30 cellular contexts compared by ENCODE assay signal in genomic region chr14:24192933-24193332, GRCh38. TPM values are rescaled to one million over a fixed set of nuclear protein-coding genes. Genes with fewer than 3 reads are reported as not detected.
DNase-seq lines count a peak whose midpoint lies in the region; ATAC-seq and TF ChIP-seq lines count a peak whose summit lies in the region.
"Had no signal": no experiment of that assay in that cellular context is flagged by ENCODE, and none has a peak within 500 bp of the region (broad histone marks: within the 10 kb centered on the region; RNA-seq: fewer than 3 reads in every experiment).

No MANE protein-coding gene starts in this region.

- H3K36me3 ChIP-seq in BE2C (peaks cover 14% of the 10 kb centered on the region), WERI-Rb-1 (peaks cover 36% of the 10 kb centered on the region)

- no peak overlapping the region for H3K27ac ChIP-seq in CD4-positive, alpha-beta T cell (ENCODE audit: low read depth, low read length)
- no peak overlapping the region for H3K27ac ChIP-seq in WERI-Rb-1
- H3K27ac ChIP-seq: gastroesophageal sphincter, left lung, parathyroid adenoma, upper lobe of left lung had no signal

- peak overlapping the region; percentile 15 for H3K4me3 Mint-ChIP-seq in activated CD8-positive, alpha-beta T cell treated with anti-CD3 and anti-CD28 coated beads, Interleukin-2, amount 10 ng/mL, durations not matched to agents 7 days and 5 days
- no peak overlapping the region for H3K4me3 Mint-ChIP-seq in activated CD8-positive, alpha-beta T cell treated with anti-CD3 and anti-CD28 coated beads for 36 hours
- peak overlapping the region; percentile 76 for H3K4me3 Mint-ChIP-seq in CD4-positive, alpha-beta T cell
- peak overlapping the region; percentile 13 for H3K4me3 Mint-ChIP-seq in activated T-helper 2 cell treated with anti-CD3 and anti-CD28 coated beads, Interferon-gamma antibody, Interleukin-2, Interleukin-4, amounts not matched to agents 10 μg/mL and 5 μg/mL and 100 μg/mL, durations not matched to agents 14 hours and 24 hours and 36 hours (ENCODE audit: low read depth)
- peak overlapping the region in 6 of 10 donors; percentile 23 to 60 (median 40) for H3K4me3 Mint-ChIP-seq in naive thymus-derived CD8-positive, alpha-beta T cell

- H3K36me3 Mint-ChIP-seq in activated CD8-positive, alpha-beta T cell treated with anti-CD3 and anti-CD28 coated beads, Interleukin-2, amount 10 ng/mL, durations not matched to agents 7 days and 5 days (ENCODE audit: low read depth): peaks cover 51% of the 10 kb centered on the region
- peaks cover 38% of the 10 kb centered on the region for H3K36me3 Mint-ChIP-seq in activated CD8-positive, alpha-beta T cell treated with anti-CD3 and anti-CD28 coated beads for 36 hours (ENCODE audit: low read depth)
- peaks cover 62% of the 10 kb centered on the region for H3K36me3 Mint-ChIP-seq in CD4-positive, alpha-beta T cell (ENCODE audit: low read depth)
- peaks cover 41% of the 10 kb centered on the region for H3K36me3 Mint-ChIP-seq in activated T-helper 2 cell treated with anti-CD3 and anti-CD28 coated beads, Interferon-gamma antibody, Interleukin-2, Interleukin-4, amounts not matched to agents 10 μg/mL and 5 μg/mL and 100 μg/mL, durations not matched to agents 14 hours and 24 hours and 36 hours (ENCODE audit: low read depth)
- peaks cover 0 to 20% (median 7%) of the 10 kb centered on the region in 3 donors for H3K36me3 Mint-ChIP-seq in naive thymus-derived CD8-positive, alpha-beta T cell

- H3K9me3 Mint-ChIP-seq in activated CD8-positive, alpha-beta T cell treated with anti-CD3 and anti-CD28 coated beads, Interleukin-2, amount 10 ng/mL, durations not matched to agents 7 days and 5 days (ENCODE audit: insufficient read depth): no peaks in the 10 kb centered on the region
- no peaks in the 10 kb centered on the region for H3K9me3 Mint-ChIP-seq in activated CD8-positive, alpha-beta T cell treated with anti-CD3 and anti-CD28 coated beads for 36 hours
- H3K9me3 Mint-ChIP-seq in CD4-positive, alpha-beta T cell: no peaks in the 10 kb centered on the region
- no peaks in the 10 kb centered on the region for H3K9me3 Mint-ChIP-seq in activated T-helper 2 cell treated with anti-CD3 and anti-CD28 coated beads, Interferon-gamma antibody, Interleukin-2, Interleukin-4, amounts not matched to agents 10 μg/mL and 5 μg/mL and 100 μg/mL, durations not matched to agents 14 hours and 24 hours and 36 hours
- H3K9me3 Mint-ChIP-seq in naive thymus-derived CD8-positive, alpha-beta T cell: no peaks in the 10 kb centered on the region
- H3K9me3 Mint-ChIP-seq: activated T-helper 17 cell treated with anti-CD3 and anti-CD28 coated beads, Interleukin-2, amount 50 U/mL, for 72 hours; T-cell had no signal

- peak overlapping the region; percentile 20 for H3K27ac Mint-ChIP-seq in activated CD8-positive, alpha-beta T cell treated with anti-CD3 and anti-CD28 coated beads, Interleukin-2, amount 10 ng/mL, durations not matched to agents 7 days and 5 days
- H3K27ac Mint-ChIP-seq in activated CD8-positive, alpha-beta T cell treated with anti-CD3 and anti-CD28 coated beads for 36 hours: no peak overlapping the region
- H3K27ac Mint-ChIP-seq in CD4-positive, alpha-beta T cell: peak overlapping the region; percentile 77
- H3K27ac Mint-ChIP-seq in activated T-helper 2 cell treated with anti-CD3 and anti-CD28 coated beads, Interferon-gamma antibody, Interleukin-2, Interleukin-4, amounts not matched to agents 10 μg/mL and 5 μg/mL and 100 μg/mL, durations not matched to agents 14 hours and 24 hours and 36 hours: peak overlapping the region; percentile 17
- peak overlapping the region in 8 of 10 donors; percentile 29 to 92 (median 64) for H3K27ac Mint-ChIP-seq in naive thymus-derived CD8-positive, alpha-beta T cell

- H3K9me3 ChIP-seq in CD4-positive, alpha-beta T cell (ENCODE audit: control insufficient read depth, low read length): no peaks in the 10 kb centered on the region
- H3K9me3 ChIP-seq in BE2C (no peaks in the 10 kb centered on the region), WERI-Rb-1 (ENCODE audit: severe bottlenecking) (no peaks in the 10 kb centered on the region)
- H3K9me3 ChIP-seq: gastroesophageal sphincter, left lung, upper lobe of left lung had no signal

- POLR2A ChIA-PET in activated CD8-positive, alpha-beta T cell treated with anti-CD3 and anti-CD28 coated beads, Interleukin-2, amount 10 ng/mL, durations not matched to agents 7 days and 5 days (lab: Charles Lee): interaction anchor here (4.3 kb wide), 1 partner anchor 20 kb away, joined by 87 read pairs; the partner anchor contains the start of genes CHMP4A and MDP1
- POLR2A ChIA-PET in activated CD8-positive, alpha-beta T cell treated with anti-CD3 and anti-CD28 coated beads for 36 hours (lab: Charles Lee): interaction anchor here (1.2 to 2.1 kb wide), 3 partner anchors 47 to 98 kb away, joined by 4 to 5 read pairs (median 4); partner anchors contain the start of gene PSME2
- POLR2A ChIA-PET in CD4-positive, alpha-beta T cell (lab: Charles Lee): no interaction called here
- POLR2A ChIA-PET in naive thymus-derived CD8-positive, alpha-beta T cell (lab: Charles Lee): interaction anchor here (3.5 kb wide), 1 partner anchor 52 kb away, joined by 10 read pairs; the partner anchor contains the start of gene EMC9

- intact Hi-C loops in activated CD8-positive, alpha-beta T cell treated with anti-CD3 and anti-CD28 coated beads for 36 hours (cut with micrococcal nuclease): no loop called here
- intact Hi-C loops in CD4-positive, alpha-beta T cell (cut with DNase I, micrococcal nuclease): no loop called here
- intact Hi-C loops in activated T-helper 2 cell treated with anti-CD3 and anti-CD28 coated beads, Interferon-gamma antibody, Interleukin-2, Interleukin-4, amounts not matched to agents 10 μg/mL and 5 μg/mL and 100 μg/mL, durations not matched to agents 14 hours and 24 hours and 36 hours (cut with micrococcal nuclease): no loop called here

- H3K27me3 Mint-ChIP-seq in activated CD8-positive, alpha-beta T cell treated with anti-CD3 and anti-CD28 coated beads, Interleukin-2, amount 10 ng/mL, durations not matched to agents 7 days and 5 days (ENCODE audit: low read depth): no peaks in the 10 kb centered on the region
- no peaks in the 10 kb centered on the region for H3K27me3 Mint-ChIP-seq in activated CD8-positive, alpha-beta T cell treated with anti-CD3 and anti-CD28 coated beads for 36 hours
- no peaks in the 10 kb centered on the region for H3K27me3 Mint-ChIP-seq in CD4-positive, alpha-beta T cell
- H3K27me3 Mint-ChIP-seq in activated T-helper 2 cell treated with anti-CD3 and anti-CD28 coated beads, Interferon-gamma antibody, Interleukin-2, Interleukin-4, amounts not matched to agents 10 μg/mL and 5 μg/mL and 100 μg/mL, durations not matched to agents 14 hours and 24 hours and 36 hours (ENCODE audit: low read depth): no peaks in the 10 kb centered on the region
- H3K27me3 Mint-ChIP-seq in naive thymus-derived CD8-positive, alpha-beta T cell: peaks cover 0 to 2% (median 0%) of the 10 kb centered on the region in 5 donors
- H3K27me3 Mint-ChIP-seq: activated T-helper 17 cell treated with anti-CD3 and anti-CD28 coated beads, Interleukin-2, amount 50 U/mL, for 72 hours; T-cell had no signal

- H3K4me1 Mint-ChIP-seq in activated CD8-positive, alpha-beta T cell treated with anti-CD3 and anti-CD28 coated beads, Interleukin-2, amount 10 ng/mL, durations not matched to agents 7 days and 5 days (ENCODE audit: low read depth): peaks cover 63% of the 10 kb centered on the region
- H3K4me1 Mint-ChIP-seq in activated CD8-positive, alpha-beta T cell treated with anti-CD3 and anti-CD28 coated beads for 36 hours (ENCODE audit: low read depth): peaks cover 47% of the 10 kb centered on the region
- peaks cover 61% of the 10 kb centered on the region for H3K4me1 Mint-ChIP-seq in CD4-positive, alpha-beta T cell (ENCODE audit: low read depth)
- H3K4me1 Mint-ChIP-seq in activated T-helper 2 cell treated with anti-CD3 and anti-CD28 coated beads, Interferon-gamma antibody, Interleukin-2, Interleukin-4, amounts not matched to agents 10 μg/mL and 5 μg/mL and 100 μg/mL, durations not matched to agents 14 hours and 24 hours and 36 hours (ENCODE audit: low read depth): peaks cover 38% of the 10 kb centered on the region
- peaks cover 19 to 71% (median 63%) of the 10 kb centered on the region in 4 donors for H3K4me1 Mint-ChIP-seq in naive thymus-derived CD8-positive, alpha-beta T cell

- TF ChIP-seq CTCF in activated CD8-positive, alpha-beta T cell treated with anti-CD3 and anti-CD28 coated beads for 36 hours (IDR thresholded peaks at IDR 0.05): no peak
- no peak for TF ChIP-seq CTCF in CD4-positive, alpha-beta T cell (IDR thresholded peaks at IDR 0.05)
- no peak for TF ChIP-seq CTCF in BE2C (IDR thresholded peaks at IDR 0.05; ENCODE audit: low read depth, low read length)
- no peak for TF ChIP-seq CTCF in WERI-Rb-1 (IDR thresholded peaks at IDR 0.05; ENCODE audit: low read depth, low read length)

- no peak for ATAC-seq in activated CD8-positive, alpha-beta T cell treated with anti-CD3 and anti-CD28 coated beads, Interleukin-2, amount 10 ng/mL, durations not matched to agents 7 days and 5 days
- ATAC-seq in activated CD8-positive, alpha-beta T cell treated with anti-CD3 and anti-CD28 coated beads for 36 hours: no peak
- ATAC-seq in CD4-positive, alpha-beta T cell (ENCODE audit: poor library complexity): no peak
- ATAC-seq in naive thymus-derived CD8-positive, alpha-beta T cell: no peak
- ATAC-seq: activated T-helper 17 cell treated with anti-CD3 and anti-CD28 coated beads, Interleukin-2, amount 50 U/mL, for 72 hours; gastroesophageal sphincter; HCT116; left lung; T-cell had no signal

- H3K4me3 ChIP-seq in BE2C (ENCODE audit: low read depth, low read length) (no peak overlapping the region), WERI-Rb-1 (ENCODE audit: low read depth, low read length) (no peak overlapping the region)
- H3K4me3 ChIP-seq: gastroesophageal sphincter, left lung, upper lobe of left lung had no signal

- CTCF ChIA-PET in activated CD8-positive, alpha-beta T cell treated with anti-CD3 and anti-CD28 coated beads, Interleukin-2, amount 10 ng/mL, durations not matched to agents 7 days and 5 days (lab: Charles Lee): no interaction called here
- CTCF ChIA-PET in activated CD8-positive, alpha-beta T cell treated with anti-CD3 and anti-CD28 coated beads for 36 hours (lab: Charles Lee): interaction anchor here (3.8 kb wide), 1 partner anchor 32 kb away, joined by 15 read pairs; the partner anchor contains the start of gene IRF9
- CTCF ChIA-PET in CD4-positive, alpha-beta T cell (lab: Charles Lee): no interaction called here

- DNase-seq in activated CD8-positive, alpha-beta T cell treated with anti-CD3 and anti-CD28 coated beads, Interleukin-2, amount 10 ng/mL, durations not matched to agents 7 days and 5 days: no peak
- no peak for DNase-seq in activated CD8-positive, alpha-beta T cell treated with anti-CD3 and anti-CD28 coated beads for 36 hours
- no peak for DNase-seq in CD4-positive, alpha-beta T cell
- no peak for DNase-seq in activated T-helper 2 cell treated with anti-CD3 and anti-CD28 coated beads, Interferon-gamma antibody, Interleukin-2, Interleukin-4, amounts not matched to agents 10 μg/mL and 5 μg/mL and 100 μg/mL, durations not matched to agents 14 hours and 24 hours and 36 hours (ENCODE audit: low spot score)
- DNase-seq in naive thymus-derived CD8-positive, alpha-beta T cell: no peak
- no peak for DNase-seq in BE2C
- DNase-seq in islet precursor cell: no peak
- no peak for DNase-seq in WERI-Rb-1
- DNase-seq: activated CD4-positive, alpha-beta T cell treated with anti-CD3 and anti-CD28 coated beads for 1 hour; Calu3; cerebellar nuclear complex; hypothalamus; KG1; left lung; NCI-H1417 treated with DMSO at 0.1 percent for 48 hours; NCI-H2081; NCI-H748 treated with DMSO at 0.1 percent for 48 hours; stimulated activated CD4-positive, alpha-beta T cell treated with anti-CD3 and anti-CD28 coated beads, Interleukin-4, amount 100 ng/mL, for 1 hour; substantia nigra; T-cell; upper lobe of left lung had no signal

- no peaks in the 10 kb centered on the region for H3K27me3 ChIP-seq in CD4-positive, alpha-beta T cell (ENCODE audit: control insufficient read depth, insufficient read depth, low read length)
- H3K27me3 ChIP-seq in BE2C (no peaks in the 10 kb centered on the region), WERI-Rb-1 (ENCODE audit: insufficient read depth, low read depth, severe bottlenecking) (no peaks in the 10 kb centered on the region)
- H3K27me3 ChIP-seq: gastroesophageal sphincter, left lung, upper lobe of left lung had no signal

- H3K4me1 ChIP-seq in BE2C: no peaks in the 10 kb centered on the region

RNA-seq across cellular contexts. Expression of gene TM9SF1, which starts 2.3 kb away (rescaled TPM):
- total RNA-seq in activated CD8-positive, alpha-beta T cell treated with anti-CD3 and anti-CD28 coated beads, Interleukin-2, amount 10 ng/mL, durations not matched to agents 7 days and 5 days: 10 to 100 TPM; 29.3 to 32.8 TPM
- 10 to 100 TPM; 16.3 to 18.0 TPM for total RNA-seq in activated CD8-positive, alpha-beta T cell treated with anti-CD3 and anti-CD28 coated beads for 36 hours
- total RNA-seq in CD4-positive, alpha-beta T cell: 10 to 100 TPM; 12.9 to 13.0 TPM
- 27.8 and 30.8 TPM in 2 replicates for total RNA-seq in activated T-helper 2 cell treated with anti-CD3 and anti-CD28 coated beads, Interferon-gamma antibody, Interleukin-2, Interleukin-4, amounts not matched to agents 10 μg/mL and 5 μg/mL and 100 μg/mL, durations not matched to agents 14 hours and 24 hours and 36 hours
- 10 to 100 TPM; 19.4 to 22.1 TPM for total RNA-seq in naive thymus-derived CD8-positive, alpha-beta T cell
- polyA plus RNA-seq in naive thymus-derived CD8-positive, alpha-beta T cell: 10 to 100 TPM; 23.1 to 29.8 (median 29.1) TPM
- 48.8 TPM for polyA plus RNA-seq in BE2C (2012; ENCODE audit: insufficient read depth, insufficient read length, low read depth)

RNA-seq across cellular contexts. Expression of gene IPO4, which starts 4.3 kb away (rescaled TPM):
- 10 to 100 TPM; 56.3 to 60.1 TPM for total RNA-seq in activated CD8-positive, alpha-beta T cell treated with anti-CD3 and anti-CD28 coated beads, Interleukin-2, amount 10 ng/mL, durations not matched to agents 7 days and 5 days
- total RNA-seq in activated CD8-positive, alpha-beta T cell treated with anti-CD3 and anti-CD28 coated beads for 36 hours: 100 to 1,000 TPM in 1 of 2 experiments, 10 to 100 TPM in 1; 98.4 to 102 TPM
- total RNA-seq in CD4-positive, alpha-beta T cell: 10 to 100 TPM; 36.6 to 37.9 TPM
- 77.0 and 80.4 TPM in 2 replicates for total RNA-seq in activated T-helper 2 cell treated with anti-CD3 and anti-CD28 coated beads, Interferon-gamma antibody, Interleukin-2, Interleukin-4, amounts not matched to agents 10 μg/mL and 5 μg/mL and 100 μg/mL, durations not matched to agents 14 hours and 24 hours and 36 hours
- total RNA-seq in naive thymus-derived CD8-positive, alpha-beta T cell: 10 to 100 TPM; 24.4 to 24.8 TPM
- 10 to 100 TPM; 20.2 to 27.5 (median 21.1) TPM for polyA plus RNA-seq in naive thymus-derived CD8-positive, alpha-beta T cell
- polyA plus RNA-seq in BE2C (2012; ENCODE audit: insufficient read depth, insufficient read length, low read depth): 179 TPM

RNA-seq across cellular contexts. Expression of gene TSSK4, which starts 12.6 kb away (rescaled TPM):
- total RNA-seq in activated CD8-positive, alpha-beta T cell treated with anti-CD3 and anti-CD28 coated beads, Interleukin-2, amount 10 ng/mL, durations not matched to agents 7 days and 5 days: not detected
- total RNA-seq in activated CD8-positive, alpha-beta T cell treated with anti-CD3 and anti-CD28 coated beads for 36 hours: under 1 TPM in 1 of 2 experiments, not detected in 1; 0.18 TPM
- total RNA-seq in CD4-positive, alpha-beta T cell: under 1 TPM; 0.30 to 0.64 TPM
- total RNA-seq in activated T-helper 2 cell treated with anti-CD3 and anti-CD28 coated beads, Interferon-gamma antibody, Interleukin-2, Interleukin-4, amounts not matched to agents 10 μg/mL and 5 μg/mL and 100 μg/mL, durations not matched to agents 14 hours and 24 hours and 36 hours: 0.21 TPM in 1 of 2 replicates, not detected in the other
- total RNA-seq in naive thymus-derived CD8-positive, alpha-beta T cell: 1 to 10 TPM in 1 of 2 experiments, under 1 TPM in 1; 0.30 to 1.1 TPM
- polyA plus RNA-seq in naive thymus-derived CD8-positive, alpha-beta T cell: under 1 TPM; 0.79 to 0.95 (median 0.87) TPM
- 2.2 TPM for polyA plus RNA-seq in BE2C (2012; ENCODE audit: insufficient read depth, insufficient read length, low read depth)
- total RNA-seq: dermis microvascular lymphatic vessel endothelial cell, mesenteric fat pad, RPMI7951, SK-MEL-5 had no signal
- polyA plus RNA-seq: fibroblast of lung had no signal

RNA-seq across cellular contexts. Expression of gene CHMP4A, which starts 20.4 kb away (rescaled TPM):
- total RNA-seq in activated CD8-positive, alpha-beta T cell treated with anti-CD3 and anti-CD28 coated beads, Interleukin-2, amount 10 ng/mL, durations not matched to agents 7 days and 5 days: 10 to 100 TPM; 83.2 to 93.4 TPM
- 10 to 100 TPM; 55.6 to 61.8 TPM for total RNA-seq in activated CD8-positive, alpha-beta T cell treated with anti-CD3 and anti-CD28 coated beads for 36 hours
- total RNA-seq in CD4-positive, alpha-beta T cell: 10 to 100 TPM; 73.4 to 80.1 TPM
- total RNA-seq in activated T-helper 2 cell treated with anti-CD3 and anti-CD28 coated beads, Interferon-gamma antibody, Interleukin-2, Interleukin-4, amounts not matched to agents 10 μg/mL and 5 μg/mL and 100 μg/mL, durations not matched to agents 14 hours and 24 hours and 36 hours: 80.0 and 82.4 TPM in 2 replicates
- 100 to 1,000 TPM in 1 of 2 experiments, 10 to 100 TPM in 1; 99.4 to 107 TPM for total RNA-seq in naive thymus-derived CD8-positive, alpha-beta T cell
- polyA plus RNA-seq in naive thymus-derived CD8-positive, alpha-beta T cell: 100 to 1,000 TPM; 133 to 144 (median 143) TPM
- polyA plus RNA-seq in BE2C (2012; ENCODE audit: insufficient read depth, insufficient read length, low read depth): 34.2 TPM

RNA-seq across cellular contexts. Expression of gene REC8, which starts 21.1 kb away (rescaled TPM):
- total RNA-seq in activated CD8-positive, alpha-beta T cell treated with anti-CD3 and anti-CD28 coated beads, Interleukin-2, amount 10 ng/mL, durations not matched to agents 7 days and 5 days: 10 to 100 TPM; 54.5 to 58.6 TPM
- 10 to 100 TPM; 25.0 to 32.9 TPM for total RNA-seq in activated CD8-positive, alpha-beta T cell treated with anti-CD3 and anti-CD28 coated beads for 36 hours
- 100 to 1,000 TPM; 105 to 107 TPM for total RNA-seq in CD4-positive, alpha-beta T cell
- 20.0 and 28.2 TPM in 2 replicates for total RNA-seq in activated T-helper 2 cell treated with anti-CD3 and anti-CD28 coated beads, Interferon-gamma antibody, Interleukin-2, Interleukin-4, amounts not matched to agents 10 μg/mL and 5 μg/mL and 100 μg/mL, durations not matched to agents 14 hours and 24 hours and 36 hours
- total RNA-seq in naive thymus-derived CD8-positive, alpha-beta T cell: 10 to 100 TPM; 33.7 to 39.2 TPM
- polyA plus RNA-seq in naive thymus-derived CD8-positive, alpha-beta T cell: 10 to 100 TPM; 11.1 to 11.6 (median 11.2) TPM
- polyA plus RNA-seq in BE2C (2012; ENCODE audit: insufficient read depth, insufficient read length, low read depth): 39.9 TPM
